12 cellular contexts compared by ENCODE assay signal in the genomic region with DNA sequence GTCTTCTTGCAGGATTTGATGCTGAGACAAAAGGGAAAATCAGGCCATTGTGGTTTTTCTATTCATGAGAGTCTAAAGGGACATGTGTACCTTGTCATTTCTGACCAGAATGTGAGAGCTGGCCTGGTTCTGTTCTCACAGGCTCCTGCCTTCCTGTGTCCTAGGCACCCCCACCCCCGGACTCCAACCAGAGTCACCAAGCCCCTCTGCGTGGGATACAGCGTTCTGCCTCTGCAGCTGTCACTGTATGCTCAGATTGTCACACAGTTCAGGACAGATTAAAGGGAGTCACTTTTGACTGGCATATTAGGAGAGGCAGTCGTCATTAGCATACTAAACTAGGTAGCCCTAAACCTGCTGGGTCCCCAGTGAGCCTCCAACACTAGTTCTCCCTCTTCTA.
"Had no signal": no experiment of that assay in that cellular context is flagged by ENCODE, and none has a peak within 500 bp of the region (broad histone marks: within the 10 kb centered on the region; RNA-seq: fewer than 3 reads in every experiment).

No MANE protein-coding gene starts in this region.

- H2AFZ ChIP-seq: parathyroid adenoma had no signal

- H3K27ac Mint-ChIP-seq: activated naive CD4-positive, alpha-beta T cell treated with anti-CD3 and anti-CD28 coated beads, Interleukin-2, amount 50 U/mL, for 72 hours; stimulated activated memory B cell treated with anti-CD40 and anti-IgM and Interleukin-4, amounts not matched to agents 10 μg/mL and 1 μg/mL and 100 μg/mL, for 72 hours had no signal

- H3K4me3 Mint-ChIP-seq: activated T-cell treated with anti-CD3 and anti-CD28 coated beads, Interleukin-2, amount 50 U/mL, for 4 hours; stimulated activated memory B cell treated with anti-CD40 and anti-IgM and Interleukin-4, amounts not matched to agents 10 μg/mL and 1 μg/mL and 100 μg/mL, for 72 hours had no signal

- H3K27me3 ChIP-seq: right atrium auricular region, tibial artery had no signal

- H3K79me2 ChIP-seq: parathyroid adenoma had no signal

- H3K9me3 Mint-ChIP-seq: activated naive CD4-positive, alpha-beta T cell treated with anti-CD3 and anti-CD28 coated beads, Interleukin-2, amount 50 U/mL, for 72 hours; activated T-cell treated with anti-CD3 and anti-CD28 coated beads, Interleukin-2, amount 50 U/mL, for 4 hours; stimulated activated memory B cell treated with anti-CD40 and anti-IgM and Interleukin-4, amounts not matched to agents 10 μg/mL and 1 μg/mL and 100 μg/mL, for 72 hours had no signal

- DNase-seq: activated CD4-positive, alpha-beta T cell treated with anti-CD3 and anti-CD28 coated beads for 1 hour; activated CD4-positive, alpha-beta T cell treated with anti-CD3 and anti-CD28 coated beads, Interleukin-2, amount 50 U/mL, for 48 hours; activated effector memory CD4-positive, alpha-beta T cell treated with anti-CD3 and anti-CD28 coated beads, Interleukin-2, amount 50 U/mL, for 16 hours; activated T-cell treated with anti-CD3 and anti-CD28 coated beads, Interleukin-2, amount 50 U/mL, for 4 hours; amygdala; nephron progenitor cell; T-helper 2 cell; tibial artery had no signal

- H3K9ac ChIP-seq: parathyroid adenoma had no signal

- H3K9me3 ChIP-seq: right atrium auricular region, tibial artery had no signal

- H3K4me1 ChIP-seq: parathyroid adenoma, right atrium auricular region, tibial artery had no signal

- H3K36me3 ChIP-seq: right atrium auricular region, tibial artery had no signal

- H3K36me3 Mint-ChIP-seq: activated naive CD4-positive, alpha-beta T cell treated with anti-CD3 and anti-CD28 coated beads, Interleukin-2, amount 50 U/mL, for 72 hours; stimulated activated memory B cell treated with anti-CD40 and anti-IgM and Interleukin-4, amounts not matched to agents 10 μg/mL and 1 μg/mL and 100 μg/mL, for 72 hours had no signal

- H3K27me3 Mint-ChIP-seq: stimulated activated memory B cell treated with anti-CD40 and anti-IgM and Interleukin-4, amounts not matched to agents 10 μg/mL and 1 μg/mL and 100 μg/mL, for 72 hours had no signal

- H3K4me3 ChIP-seq: right atrium auricular region, tibial artery had no signal

- H3K27ac ChIP-seq: parathyroid adenoma, right atrium auricular region, tibial artery had no signal

- H3K4me1 Mint-ChIP-seq: stimulated activated memory B cell treated with anti-CD40 and anti-IgM and Interleukin-4, amounts not matched to agents 10 μg/mL and 1 μg/mL and 100 μg/mL, for 72 hours had no signal
